Comparison of ENCODE assay signal across 8 cellular contexts in genomic region chr9:73200694-73201432, GRCh38. TPM values are rescaled to one million over a fixed set of nuclear protein-coding genes. Genes with fewer than 3 reads are reported as not detected.
DNase-seq lines count a peak whose midpoint lies in the region; ATAC-seq and TF ChIP-seq lines count a peak whose summit lies in the region.

No MANE protein-coding gene starts in this region.

- peaks cover 49% of the 10 kb centered on the region for H3K4me1 ChIP-seq in KMS-11 (ENCODE audit: low read depth, poor library complexity, severe bottlenecking)

- no peaks in the 10 kb centered on the region for H3K36me3 ChIP-seq in KMS-11 (ENCODE audit: insufficient read depth)
- H3K36me3 ChIP-seq in SK-N-MC (ENCODE audit: insufficient read depth, low read length), result no peaks in the 10 kb centered on the region
- no peaks in the 10 kb centered on the region for H3K36me3 ChIP-seq in MG63

- H3K27ac Mint-ChIP-seq in activated CD8-positive, alpha-beta memory T cell treated with anti-CD3 and anti-CD28 coated beads, Interleukin-2, amount 10 ng/mL, durations not matched to agents 7 days and 5 days, result no peak overlapping the region

- H3K4me2 ChIP-seq in KMS-11, result peak overlapping the region; percentile 74

- ATAC-seq in activated CD8-positive, alpha-beta memory T cell treated with anti-CD3 and anti-CD28 coated beads, Interleukin-2, amount 10 ng/mL, durations not matched to agents 7 days and 5 days, result peak; percentile 55
- peak; percentile 40 for ATAC-seq in stimulated activated naive CD8-positive, alpha-beta T cell treated with anti-CD3 and anti-CD28 coated beads, Interleukin-15, Interleukin-2, amounts not matched to agents 100 U/mL and 50 U/mL, for 24 hours

- H3K27me3 ChIP-seq in KMS-11 (ENCODE audit: insufficient read depth, low read depth) (no peaks in the 10 kb centered on the region), MG63 (no peaks in the 10 kb centered on the region)

- DNase-seq in activated CD8-positive, alpha-beta memory T cell treated with anti-CD3 and anti-CD28 coated beads, Interleukin-2, amount 10 ng/mL, durations not matched to agents 7 days and 5 days, result no peak
- DNase-seq in activated CD8-positive, alpha-beta memory T cell treated with anti-CD3 and anti-CD28 coated beads for 24 hours, result no peak
- no peak for DNase-seq in SK-N-MC (ENCODE audit: low read depth, low spot score)
- DNase-seq in fibroblast of pulmonary artery (ENCODE audit: low read depth), result peak; percentile 58
- DNase-seq in stimulated activated naive CD8-positive, alpha-beta T cell treated with anti-CD3 and anti-CD28 coated beads, Interleukin-15, Interleukin-2, amounts not matched to agents 100 U/mL and 50 U/mL, for 24 hours, result no peak
- DNase-seq in activated naive CD4-positive, alpha-beta T cell treated with anti-CD3 and anti-CD28 coated beads, Interleukin-2, amount 50 U/mL, for 16 hours, result no peak
- DNase-seq in MG63, result no peak

- H3K27ac ChIP-seq in KMS-11 (peak overlapping the region; percentile 72; the same call in 1 of the 2 replicates), SK-N-MC (no peak overlapping the region)

- H3K4me3 ChIP-seq in KMS-11 (IDR thresholded peaks at IDR 0.05; ENCODE audit: insufficient read depth, low read depth, low read length) (no peak overlapping the region), SK-N-MC (peak overlapping the region; percentile 7; the same call in 1 of the 2 replicates), fibroblast of pulmonary artery (replicated peaks; ENCODE audit: low read depth, low read length) (no peak overlapping the region), MG63 (no peak overlapping the region)

- H3K9me3 ChIP-seq in SK-N-MC (ENCODE audit: low read depth, low read length) (no peaks in the 10 kb centered on the region), MG63 (no peaks in the 10 kb centered on the region)

- H3K79me2 ChIP-seq in KMS-11 (ENCODE audit: insufficient read depth, low read depth), result no peaks in the 10 kb centered on the region

- TF ChIP-seq CTCF in KMS-11 (conservative IDR thresholded peaks at IDR 0.05; ENCODE audit: low read depth, low read length) (peak; percentile 75), fibroblast of pulmonary artery (IDR thresholded peaks at IDR 0.05; ENCODE audit: low read length, missing control alignments) (peak; percentile 61)

- CTCF ChIA-PET in activated CD8-positive, alpha-beta memory T cell treated with anti-CD3 and anti-CD28 coated beads, Interleukin-2, amount 10 ng/mL, durations not matched to agents 7 days and 5 days (lab: Charles Lee), result interaction anchor here (0.6 to 1.9 kb wide), 11 partner anchors 9 to 1627 kb away, joined by 3 to 5 read pairs (median 3); no protein-coding TSS in a partner anchor

- no peaks in the 10 kb centered on the region for H3K9me3 Mint-ChIP-seq in activated CD8-positive, alpha-beta memory T cell treated with anti-CD3 and anti-CD28 coated beads, Interleukin-2, amount 10 ng/mL, durations not matched to agents 7 days and 5 days (ENCODE audit: low read depth)

- no peaks in the 10 kb centered on the region for H3K36me3 Mint-ChIP-seq in activated CD8-positive, alpha-beta memory T cell treated with anti-CD3 and anti-CD28 coated beads, Interleukin-2, amount 10 ng/mL, durations not matched to agents 7 days and 5 days

- peak overlapping the region; percentile 44; the same call in 1 of the 2 replicates for H2AFZ ChIP-seq in KMS-11 (ENCODE audit: low read depth)

- H3K27me3 Mint-ChIP-seq in activated CD8-positive, alpha-beta memory T cell treated with anti-CD3 and anti-CD28 coated beads, Interleukin-2, amount 10 ng/mL, durations not matched to agents 7 days and 5 days, result peaks cover 5% of the 10 kb centered on the region

- H3K9ac ChIP-seq in KMS-11 (no peak overlapping the region), SK-N-MC (ENCODE audit: insufficient read length) (no peak overlapping the region)

- H3K4me1 Mint-ChIP-seq in activated CD8-positive, alpha-beta memory T cell treated with anti-CD3 and anti-CD28 coated beads, Interleukin-2, amount 10 ng/mL, durations not matched to agents 7 days and 5 days, result peaks cover 7% of the 10 kb centered on the region

- no peak overlapping the region for H3K4me3 Mint-ChIP-seq in activated CD8-positive, alpha-beta memory T cell treated with anti-CD3 and anti-CD28 coated beads, Interleukin-2, amount 10 ng/mL, durations not matched to agents 7 days and 5 days

- H4K20me1 ChIP-seq in KMS-11 (ENCODE audit: insufficient read depth), result no peaks in the 10 kb centered on the region

RNA-seq across cellular contexts. Expression of gene ANXA1, which starts 49.2 kb away (rescaled TPM):
- 100 to 1,000 TPM; 135 to 177 TPM for total RNA-seq in activated CD8-positive, alpha-beta memory T cell treated with anti-CD3 and anti-CD28 coated beads, Interleukin-2, amount 10 ng/mL, durations not matched to agents 7 days and 5 days
- total RNA-seq in MG63 (2014; rRNA removed; shearing (Covaris generic); ENCODE audit: low replicate concordance), result 531 and 667 TPM in 2 replicates
